Comparison of ENCODE assay signal across 8 cellular contexts in genomic region chr1:159188375-159188788, GRCh38. TPM values are rescaled to one million over a fixed set of nuclear protein-coding genes. Genes with fewer than 3 reads are reported as not detected.
DNase-seq lines count a peak whose midpoint lies in the region; ATAC-seq lines count a peak whose summit lies in the region.

No MANE protein-coding gene starts in this region.

- no peaks in the 10 kb centered on the region for H3K9me3 Mint-ChIP-seq in activated CD4-positive, alpha-beta memory T cell treated with anti-CD3 and anti-CD28 coated beads for 36 hours
- H3K9me3 Mint-ChIP-seq in activated T-helper 2 cell treated with anti-CD3 and anti-CD28 coated beads, Interferon-gamma antibody, Interleukin-2, Interleukin-4, amounts not matched to agents 10 μg/mL and 5 μg/mL and 100 μg/mL, durations not matched to agents 14 hours and 24 hours and 36 hours, result no peaks in the 10 kb centered on the region

- CTCF ChIA-PET in activated CD4-positive, alpha-beta memory T cell treated with anti-CD3 and anti-CD28 coated beads for 36 hours (lab: Charles Lee), result interaction anchor here (1.1 kb wide), 1 partner anchor 26 kb away, joined by 4 read pairs; no protein-coding TSS in a partner anchor

- ATAC-seq in GM18907 (IDR thresholded peaks at IDR 0.05; ENCODE audit: unreplicated experiment) (peak; percentile 90), HG03280 (IDR thresholded peaks at IDR 0.05; ENCODE audit: unreplicated experiment) (peak; percentile 66)

- POLR2A ChIA-PET in activated CD4-positive, alpha-beta memory T cell treated with anti-CD3 and anti-CD28 coated beads for 36 hours (lab: Charles Lee), result no interaction called here

- intact Hi-C loops in activated CD4-positive, alpha-beta memory T cell treated with anti-CD3 and anti-CD28 coated beads for 36 hours (cut with micrococcal nuclease), result no loop called here
- intact Hi-C loops in activated T-helper 2 cell treated with anti-CD3 and anti-CD28 coated beads, Interferon-gamma antibody, Interleukin-2, Interleukin-4, amounts not matched to agents 10 μg/mL and 5 μg/mL and 100 μg/mL, durations not matched to agents 14 hours and 24 hours and 36 hours (cut with micrococcal nuclease), result no loop called here

- H3K36me3 Mint-ChIP-seq in activated CD4-positive, alpha-beta memory T cell treated with anti-CD3 and anti-CD28 coated beads for 36 hours, result no peaks in the 10 kb centered on the region
- H3K36me3 Mint-ChIP-seq in activated T-helper 2 cell treated with anti-CD3 and anti-CD28 coated beads, Interferon-gamma antibody, Interleukin-2, Interleukin-4, amounts not matched to agents 10 μg/mL and 5 μg/mL and 100 μg/mL, durations not matched to agents 14 hours and 24 hours and 36 hours (ENCODE audit: low read depth), result no peaks in the 10 kb centered on the region

- H3K27me3 Mint-ChIP-seq in activated CD4-positive, alpha-beta memory T cell treated with anti-CD3 and anti-CD28 coated beads for 36 hours, result peaks cover 50% of the 10 kb centered on the region
- peaks cover 50% of the 10 kb centered on the region for H3K27me3 Mint-ChIP-seq in activated T-helper 2 cell treated with anti-CD3 and anti-CD28 coated beads, Interferon-gamma antibody, Interleukin-2, Interleukin-4, amounts not matched to agents 10 μg/mL and 5 μg/mL and 100 μg/mL, durations not matched to agents 14 hours and 24 hours and 36 hours (ENCODE audit: low read depth)

- no peak overlapping the region for H3K4me3 Mint-ChIP-seq in activated CD4-positive, alpha-beta memory T cell treated with anti-CD3 and anti-CD28 coated beads for 36 hours
- H3K4me3 Mint-ChIP-seq in activated T-helper 2 cell treated with anti-CD3 and anti-CD28 coated beads, Interferon-gamma antibody, Interleukin-2, Interleukin-4, amounts not matched to agents 10 μg/mL and 5 μg/mL and 100 μg/mL, durations not matched to agents 14 hours and 24 hours and 36 hours (ENCODE audit: low read depth), result no peak overlapping the region

- DNase-seq in AG08396 (ENCODE audit: low spot score), result peak; percentile 47
- DNase-seq in activated CD4-positive, alpha-beta memory T cell treated with anti-CD3 and anti-CD28 coated beads for 36 hours, result peak; percentile 26
- DNase-seq in hepatic stellate cell (ENCODE audit: low spot score), result peak; percentile 47
- peak; percentile 86 for DNase-seq in retina
- DNase-seq in activated T-helper 2 cell treated with anti-CD3 and anti-CD28 coated beads, Interferon-gamma antibody, Interleukin-2, Interleukin-4, amounts not matched to agents 10 μg/mL and 5 μg/mL and 100 μg/mL, durations not matched to agents 14 hours and 24 hours and 36 hours (ENCODE audit: low spot score), result no peak
- DNase-seq in NCI-H2171 treated with DMSO at 0.1 percent for 48 hours (lab: John Stamatoyannopoulos, UW), result no peak

- peaks cover 12% of the 10 kb centered on the region for H3K4me1 Mint-ChIP-seq in activated CD4-positive, alpha-beta memory T cell treated with anti-CD3 and anti-CD28 coated beads for 36 hours (ENCODE audit: low read depth)
- no peaks in the 10 kb centered on the region for H3K4me1 Mint-ChIP-seq in activated T-helper 2 cell treated with anti-CD3 and anti-CD28 coated beads, Interferon-gamma antibody, Interleukin-2, Interleukin-4, amounts not matched to agents 10 μg/mL and 5 μg/mL and 100 μg/mL, durations not matched to agents 14 hours and 24 hours and 36 hours (ENCODE audit: low read depth)

- H3K27ac Mint-ChIP-seq in activated CD4-positive, alpha-beta memory T cell treated with anti-CD3 and anti-CD28 coated beads for 36 hours, result no peak overlapping the region
- H3K27ac Mint-ChIP-seq in activated T-helper 2 cell treated with anti-CD3 and anti-CD28 coated beads, Interferon-gamma antibody, Interleukin-2, Interleukin-4, amounts not matched to agents 10 μg/mL and 5 μg/mL and 100 μg/mL, durations not matched to agents 14 hours and 24 hours and 36 hours, result no peak overlapping the region

RNA-seq across cellular contexts. Expression of gene ACKR1, which starts 16.3 kb away (rescaled TPM):
- not detected for total RNA-seq in activated CD4-positive, alpha-beta memory T cell treated with anti-CD3 and anti-CD28 coated beads for 36 hours
- total RNA-seq in activated T-helper 2 cell treated with anti-CD3 and anti-CD28 coated beads, Interferon-gamma antibody, Interleukin-2, Interleukin-4, amounts not matched to agents 10 μg/mL and 5 μg/mL and 100 μg/mL, durations not matched to agents 14 hours and 24 hours and 36 hours, result not detected in 2 replicates

RNA-seq across cellular contexts. Expression of gene CADM3, which starts 17.0 kb away (rescaled TPM):
- total RNA-seq in activated CD4-positive, alpha-beta memory T cell treated with anti-CD3 and anti-CD28 coated beads for 36 hours, result not detected
- not detected in 2 replicates for total RNA-seq in activated T-helper 2 cell treated with anti-CD3 and anti-CD28 coated beads, Interferon-gamma antibody, Interleukin-2, Interleukin-4, amounts not matched to agents 10 μg/mL and 5 μg/mL and 100 μg/mL, durations not matched to agents 14 hours and 24 hours and 36 hours

Comparison
In these comparisons a context has a peak if more than half of its experiments do, and no peak if none do; other contexts are left out.
1. DNase-seq: peak in AG08396 (single experiment), activated CD4-positive, alpha-beta memory T cell treated with anti-CD3 and anti-CD28 coated beads for 36 hours (single experiment), hepatic stellate cell (single experiment) and retina (single experiment); none in activated T-helper 2 cell treated with anti-CD3 and anti-CD28 coated beads, Interferon-gamma antibody, Interleukin-2, Interleukin-4, amounts not matched to agents 10 μg/mL and 5 μg/mL and 100 μg/mL, durations not matched to agents 14 hours and 24 hours and 36 hours (single experiment) and NCI-H2171 treated with DMSO at 0.1 percent for 48 hours (single experiment).